In the genomic region with DNA sequence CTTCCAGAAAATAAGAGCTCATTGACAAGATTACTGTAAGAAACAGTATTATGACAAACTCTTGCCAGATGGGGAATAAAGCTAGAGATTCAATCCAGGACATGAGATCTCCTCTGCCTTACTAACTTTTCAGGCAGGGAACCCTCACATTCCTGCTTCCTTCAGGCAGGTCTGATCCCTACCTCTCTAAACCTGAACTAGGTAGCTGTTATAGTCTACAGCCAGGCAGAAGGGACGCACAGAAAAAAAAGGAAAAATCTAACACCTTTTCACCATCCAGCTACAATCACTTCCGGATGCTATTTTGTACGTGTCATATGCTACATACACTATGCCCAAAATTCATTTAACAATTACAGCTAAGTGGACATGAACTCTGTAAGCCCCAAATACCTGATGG, we compare ENCODE assay signal across 16 cellular contexts. TPM values are rescaled to one million over a fixed set of nuclear protein-coding genes. Genes with fewer than 3 reads are reported as not detected.
DNase-seq lines count a peak whose midpoint lies in the region; ATAC-seq and TF ChIP-seq lines count a peak whose summit lies in the region.
"Had no signal": no experiment of that assay in that cellular context is flagged by ENCODE, and none has a peak within 500 bp of the region (broad histone marks: within the 10 kb centered on the region; RNA-seq: fewer than 3 reads in every experiment).

No MANE protein-coding gene starts in this region.

- H3K4me2 ChIP-seq in GM23338 (no peak overlapping the region), mesenchymal stem cell (ENCODE audit: low read length, poor library complexity, severe bottlenecking) (no peak overlapping the region), PC-9 (no peak overlapping the region)
- H3K4me2 ChIP-seq: BLaER1 had no signal

- H4K8ac ChIP-seq in mesenchymal stem cell (ENCODE audit: low read length): no peak overlapping the region

- H4K20me1 ChIP-seq in GM23338 (replicated peaks; ENCODE audit: insufficient read depth) (peaks cover 25% of the 10 kb centered on the region), PC-9 (ENCODE audit: insufficient read depth) (peaks cover 55% of the 10 kb centered on the region)

- no peak overlapping the region for H3K4ac ChIP-seq in mesenchymal stem cell (ENCODE audit: low read depth in 1 of 2, low read length in 2 of 2)

- H2BK5ac ChIP-seq in mesenchymal stem cell (ENCODE audit: low read depth, low read length, poor library complexity, severe bottlenecking): no peak overlapping the region

- H3K9ac ChIP-seq in mesenchymal stem cell (ENCODE audit: low read length): peak overlapping the region; percentile 26
- H3K9ac ChIP-seq: BLaER1 had no signal

- H3K27ac Mint-ChIP-seq in activated T-cell treated with anti-CD3 and anti-CD28 coated beads, Interleukin-2, amount 50 U/mL, for 24 hours: peak overlapping the region; percentile 71
- no peak overlapping the region for H3K27ac Mint-ChIP-seq in GM23338
- H3K27ac Mint-ChIP-seq in activated CD8-positive, alpha-beta T cell treated with anti-CD3 and anti-CD28 coated beads, Interleukin-2, amount 10 ng/mL, durations not matched to agents 7 days and 5 days: peak overlapping the region; percentile 75
- H3K27ac Mint-ChIP-seq: CD8-positive, alpha-beta T cell had no signal

- no peaks in the 10 kb centered on the region for H3K27me3 ChIP-seq in GM23338 (ENCODE audit: insufficient read depth)
- no peaks in the 10 kb centered on the region for H3K27me3 ChIP-seq in mesenchymal stem cell (ENCODE audit: control insufficient read depth in 1 of 2, insufficient read depth in 1 of 2, low read length in 2 of 2)
- no peaks in the 10 kb centered on the region for H3K27me3 ChIP-seq in PC-9 (ENCODE audit: insufficient read depth, low read depth)
- H3K27me3 ChIP-seq in testis: no peaks in the 10 kb centered on the region
- H3K27me3 ChIP-seq: BLaER1 had no signal

- TF ChIP-seq CTCF in GM23338 (conservative IDR thresholded peaks at IDR 0.05; ENCODE audit: low read depth in 2 of 2): no peak
- no peak for TF ChIP-seq CTCF in PC-9 (conservative IDR thresholded peaks at IDR 0.05)
- TF ChIP-seq CTCF in testis (IDR thresholded peaks at IDR 0.05): no peak

- TF ChIP-seq POLR2A in testis (IDR thresholded peaks at IDR 0.05): no peak

- H3K4me1 ChIP-seq in GM23338 (ENCODE audit: insufficient read depth) (no peaks in the 10 kb centered on the region), mesenchymal stem cell (ENCODE audit: control insufficient read depth, insufficient read depth, low read depth, low read length) (peaks cover 2% of the 10 kb centered on the region), PC-9 (replicated peaks; ENCODE audit: insufficient read depth) (no peaks in the 10 kb centered on the region), testis (no peaks in the 10 kb centered on the region)

- H3K4me3 Mint-ChIP-seq in activated T-cell treated with anti-CD3 and anti-CD28 coated beads, Interleukin-2, amount 50 U/mL, for 24 hours: no peak overlapping the region
- no peak overlapping the region for H3K4me3 Mint-ChIP-seq in GM23338
- no peak overlapping the region for H3K4me3 Mint-ChIP-seq in activated CD8-positive, alpha-beta T cell treated with anti-CD3 and anti-CD28 coated beads, Interleukin-2, amount 10 ng/mL, durations not matched to agents 7 days and 5 days
- H3K4me3 Mint-ChIP-seq: CD14-positive monocyte; CD8-positive, alpha-beta T cell; H9 had no signal

- no peak overlapping the region for H2AK5ac ChIP-seq in mesenchymal stem cell (ENCODE audit: low read length, severe bottlenecking)

- POLR2A ChIA-PET in activated CD8-positive, alpha-beta T cell treated with anti-CD3 and anti-CD28 coated beads, Interleukin-2, amount 10 ng/mL, durations not matched to agents 7 days and 5 days (lab: Charles Lee): no interaction called here
- POLR2A ChIA-PET in PC-9 (lab: Charles Lee; ENCODE audit: unreplicated experiment): no interaction called here

- intact Hi-C loops in PC-9 (cut with micrococcal nuclease; ENCODE audit: unreplicated experiment) (no loop called here), testis (cut with DNase I; ENCODE audit: low total_unique reads) (no loop called here)

- no peak overlapping the region for H3K14ac ChIP-seq in mesenchymal stem cell (ENCODE audit: low read length in 2 of 2)

- no peak overlapping the region for H2BK120ac ChIP-seq in mesenchymal stem cell (ENCODE audit: low read depth, low read length)

- H4K91ac ChIP-seq in mesenchymal stem cell (ENCODE audit: low read length): peak overlapping the region; percentile 61

- peaks cover 29% of the 10 kb centered on the region for H3K4me1 Mint-ChIP-seq in activated T-cell treated with anti-CD3 and anti-CD28 coated beads, Interleukin-2, amount 50 U/mL, for 24 hours (ENCODE audit: low read depth)
- H3K4me1 Mint-ChIP-seq in GM23338: no peaks in the 10 kb centered on the region
- H3K4me1 Mint-ChIP-seq in activated CD8-positive, alpha-beta T cell treated with anti-CD3 and anti-CD28 coated beads, Interleukin-2, amount 10 ng/mL, durations not matched to agents 7 days and 5 days (ENCODE audit: low read depth): peaks cover 30% of the 10 kb centered on the region
- H3K4me1 Mint-ChIP-seq: CD14-positive monocyte, H9 had no signal

- H3K18ac ChIP-seq in mesenchymal stem cell (ENCODE audit: low read depth in 1 of 2, low read length in 2 of 2): no peak overlapping the region

- no peak overlapping the region for H2BK15ac ChIP-seq in mesenchymal stem cell (ENCODE audit: low read depth, poor library complexity, severe bottlenecking)

- H3K36me3 Mint-ChIP-seq in activated T-cell treated with anti-CD3 and anti-CD28 coated beads, Interleukin-2, amount 50 U/mL, for 24 hours (ENCODE audit: low read depth): peaks cover 94% of the 10 kb centered on the region
- peaks cover 88% of the 10 kb centered on the region for H3K36me3 Mint-ChIP-seq in GM23338 (ENCODE audit: low read depth)
- peaks cover 67% of the 10 kb centered on the region for H3K36me3 Mint-ChIP-seq in activated CD8-positive, alpha-beta T cell treated with anti-CD3 and anti-CD28 coated beads, Interleukin-2, amount 10 ng/mL, durations not matched to agents 7 days and 5 days (ENCODE audit: low read depth)

- H3K36me3 ChIP-seq in GM23338 (ENCODE audit: insufficient read depth): peaks cover 62% of the 10 kb centered on the region
- H3K36me3 ChIP-seq in mesenchymal stem cell (ENCODE audit: control insufficient read depth in 1 of 2, insufficient read depth in 2 of 2, low read depth in 1 of 2, low read length in 2 of 2): peaks cover 18 to 77% of the 10 kb centered on the region in 2 experiments
- H3K36me3 ChIP-seq in PC-9 (ENCODE audit: low read depth): peaks cover 33% of the 10 kb centered on the region
- H3K36me3 ChIP-seq in testis (ENCODE audit: low read depth, missing control alignments): no peaks in the 10 kb centered on the region

- 99% methylated on average over 3 of the region's 3 CpGs for WGBS in mesenchymal stem cell
- WGBS in testis, 2 donors: 86 to 90% methylated on average over 3 of the region's 3 CpGs

- no peaks in the 10 kb centered on the region for H3K27me3 Mint-ChIP-seq in activated T-cell treated with anti-CD3 and anti-CD28 coated beads, Interleukin-2, amount 50 U/mL, for 24 hours
- H3K27me3 Mint-ChIP-seq in GM23338 (ENCODE audit: insufficient read depth, low read depth, poor library complexity): peaks cover 9% of the 10 kb centered on the region
- no peaks in the 10 kb centered on the region for H3K27me3 Mint-ChIP-seq in activated CD8-positive, alpha-beta T cell treated with anti-CD3 and anti-CD28 coated beads, Interleukin-2, amount 10 ng/mL, durations not matched to agents 7 days and 5 days (ENCODE audit: low read depth)

- H3K79me2 ChIP-seq in GM23338 (replicated peaks; ENCODE audit: insufficient read depth): peaks cover 56% of the 10 kb centered on the region
- H3K79me2 ChIP-seq in PC-9 (ENCODE audit: low read depth): peaks cover 32% of the 10 kb centered on the region

- peaks cover 15% of the 10 kb centered on the region for H3K79me1 ChIP-seq in mesenchymal stem cell (replicated peaks; ENCODE audit: low read length, poor library complexity, severe bottlenecking)

- H3K4me3 ChIP-seq in GM23338 (no peak overlapping the region), mesenchymal stem cell (ENCODE audit: insufficient read depth in 1 of 2, low read depth in 1 of 2, low read length in 2 of 2) (no peak overlapping the region), PC-9 (no peak overlapping the region), testis (no peak overlapping the region)
- H3K4me3 ChIP-seq: BLaER1 had no signal

- no peaks in the 10 kb centered on the region for H3K9me3 ChIP-seq in mesenchymal stem cell (ENCODE audit: control insufficient read depth, low read length)
- H3K9me3 ChIP-seq in PC-9 (ENCODE audit: insufficient read depth, low read depth): no peaks in the 10 kb centered on the region
- H3K9me3 ChIP-seq in testis: no peaks in the 10 kb centered on the region
- H3K9me3 ChIP-seq: BLaER1 had no signal

- no peaks in the 10 kb centered on the region for H3K9me3 Mint-ChIP-seq in activated T-cell treated with anti-CD3 and anti-CD28 coated beads, Interleukin-2, amount 50 U/mL, for 24 hours
- peaks cover 12% of the 10 kb centered on the region; the same call in 2 of the 3 replicates for H3K9me3 Mint-ChIP-seq in GM23338
- H3K9me3 Mint-ChIP-seq in activated CD8-positive, alpha-beta T cell treated with anti-CD3 and anti-CD28 coated beads, Interleukin-2, amount 10 ng/mL, durations not matched to agents 7 days and 5 days (ENCODE audit: insufficient read depth): no peaks in the 10 kb centered on the region
- H3K9me3 Mint-ChIP-seq: CD14-positive monocyte; CD8-positive, alpha-beta T cell had no signal

- CTCF ChIA-PET in activated CD8-positive, alpha-beta T cell treated with anti-CD3 and anti-CD28 coated beads, Interleukin-2, amount 10 ng/mL, durations not matched to agents 7 days and 5 days (lab: Charles Lee): interaction anchor here (1.0 to 1.1 kb wide), 2 partner anchors 13 to 167 kb away, joined by 3 read pairs; no protein-coding TSS in a partner anchor
- CTCF ChIA-PET in PC-9 (lab: Charles Lee): no interaction called here

- H3K27ac ChIP-seq in GM23338 (ENCODE audit: low read depth) (no peak overlapping the region), mesenchymal stem cell (ENCODE audit: low read length, poor library complexity, severe bottlenecking) (no peak overlapping the region), PC-9 (no peak overlapping the region), testis (no peak overlapping the region)
- H3K27ac ChIP-seq: BLaER1 had no signal

- DNase-seq in activated T-cell treated with anti-CD3 and anti-CD28 coated beads, Interleukin-2, amount 50 U/mL, for 24 hours: no peak
- no peak for DNase-seq in activated T-cell treated with anti-CD3 and anti-CD28 coated beads, Interleukin-2, amount 50 U/mL, for 48 hours
- DNase-seq in GM23338 (ENCODE audit: low spot score) (no peak), mesenchymal stem cell (no peak), PC-9 (no peak), testis (no peak), left lobe of liver (ENCODE audit: low spot score) (no peak)
- no peak for DNase-seq in activated CD8-positive, alpha-beta T cell treated with anti-CD3 and anti-CD28 coated beads, Interleukin-2, amount 10 ng/mL, durations not matched to agents 7 days and 5 days
- DNase-seq: 8988T; Calu3; CD8-positive, alpha-beta T cell; DMS79 treated with DMSO at 0.1 percent for 48 hours; GF-D8; H9 had no signal

- no TSS peak for BruUV-seq in PC-9 (replicated peaks; lab: Mats Ljungman, UMichigan)

- H3K23ac ChIP-seq in mesenchymal stem cell (ENCODE audit: low read length in 2 of 2): no peak overlapping the region

- no peak overlapping the region for H2BK12ac ChIP-seq in mesenchymal stem cell (ENCODE audit: low read length in 2 of 2)

- H2AFZ ChIP-seq in GM23338: no peak overlapping the region
- no peak overlapping the region for H2AFZ ChIP-seq in mesenchymal stem cell (ENCODE audit: low read depth, low read length)
- no peak overlapping the region for H2AFZ ChIP-seq in PC-9

- no peak for ATAC-seq in GM23338
- no peak for ATAC-seq in activated CD8-positive, alpha-beta T cell treated with anti-CD3 and anti-CD28 coated beads, Interleukin-2, amount 10 ng/mL, durations not matched to agents 7 days and 5 days
- no peak for ATAC-seq in left lobe of liver
- ATAC-seq: CD8-positive, alpha-beta T cell had no signal

- no peaks in the 10 kb centered on the region for H3K9me2 ChIP-seq in GM23338 (ENCODE audit: insufficient read depth)
- H3K9me2 ChIP-seq in PC-9 (ENCODE audit: insufficient read depth): no peaks in the 10 kb centered on the region

- H3F3A ChIP-seq in GM23338 (replicated peaks; ENCODE audit: low read depth) (peaks cover 13% of the 10 kb centered on the region), PC-9 (ENCODE audit: insufficient read depth, low read depth) (peaks cover 73% of the 10 kb centered on the region)

RNA-seq across cellular contexts. Expression of a gene that starts 41.2 kb away (rescaled TPM):
- total RNA-seq in GM23338 (2014; rRNA removed; shearing (Covaris generic)): 298 and 319 TPM in 2 replicates
- 46.4 and 59.2 TPM in 2 replicates for polyA plus RNA-seq in GM23338 (2016; fragmentation: Nextera tagmentation; extraction: Ambion mirVana)
- total RNA-seq in activated CD8-positive, alpha-beta T cell treated with anti-CD3 and anti-CD28 coated beads, Interleukin-2, amount 10 ng/mL, durations not matched to agents 7 days and 5 days: 100 to 1,000 TPM; 262 TPM
- 68.0 TPM for polyA plus RNA-seq in mesenchymal stem cell (2013, experiment 1 of 2)
- 59.8 TPM for polyA plus RNA-seq in mesenchymal stem cell (2013, experiment 2 of 2)
- total RNA-seq in PC-9 (2021): 141 and 233 TPM in 2 replicates
- 100 to 1,000 TPM; 267 to 272 TPM for total RNA-seq in testis
- polyA plus RNA-seq in testis (ENCODE audit: insufficient read depth, low read depth, low replicate concordance): 449 TPM
- total RNA-seq in left lobe of liver: 63.6 TPM
